Comparison of ENCODE assay signal across 2 cellular contexts in the genomic region with DNA sequence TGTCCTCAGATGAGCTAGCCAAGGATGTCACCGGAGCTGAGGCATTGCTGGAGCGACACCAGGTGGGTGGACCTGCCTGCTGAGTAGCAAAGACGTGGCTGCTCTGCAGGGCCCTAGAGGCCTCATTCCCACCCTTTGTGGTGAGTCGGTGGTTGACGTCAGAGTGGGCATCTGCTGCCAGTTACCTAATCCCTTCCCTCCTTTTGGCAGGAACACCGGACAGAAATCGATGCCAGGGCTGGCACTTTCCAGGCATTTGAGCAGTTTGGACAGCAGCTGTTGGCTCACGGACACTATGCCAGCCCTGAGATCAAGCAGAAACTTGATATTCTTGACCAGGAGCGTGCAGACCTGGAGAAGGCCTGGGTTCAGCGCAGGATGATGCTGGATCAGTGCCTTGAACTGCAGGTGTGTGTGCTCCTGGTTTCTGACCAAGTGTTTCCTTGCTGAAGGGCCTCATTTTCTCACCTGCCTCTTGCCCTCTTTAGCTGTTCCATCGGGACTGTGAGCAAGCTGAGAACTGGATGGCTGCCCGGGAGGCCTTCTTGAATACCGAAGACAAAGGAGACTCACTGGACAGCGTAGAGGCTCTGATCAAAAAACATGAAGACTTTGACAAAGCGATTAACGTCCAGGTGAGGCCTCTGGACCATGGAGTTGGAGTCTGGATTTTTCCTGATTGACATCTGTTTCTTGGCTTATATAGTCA.
TF ChIP-seq lines count a peak whose summit lies in the region.

No MANE protein-coding gene starts in this region.

TF ChIP-seq in HepG2, 621 proteins besides CTCF, POLR2A, EP300 and RAD21 (continued from another document):
- TF ChIP-seq ZNF768 (CRISPR knock-in tag; IDR thresholded peaks at IDR 0.05) (no peak), ZNF296 (CRISPR knock-in tag; conservative IDR thresholded peaks at IDR 0.05) (no peak), ELF1 (CRISPR knock-in tag; IDR thresholded peaks at IDR 0.05) (no peak), ETV6 (CRISPR knock-in tag; conservative IDR thresholded peaks at IDR 0.05) (no peak), HCFC1 (IDR thresholded peaks at IDR 0.05; ENCODE audit: low read depth, low read length) (no peak), ZNF615 (CRISPR knock-in tag; IDR thresholded peaks at IDR 0.05; ENCODE audit: borderline replicate concordance) (no peak), ZSCAN25 (CRISPR knock-in tag; IDR thresholded peaks at IDR 0.05) (no peak), ZNF839 (CRISPR knock-in tag; IDR thresholded peaks at IDR 0.05; ENCODE audit: borderline replicate concordance) (no peak), BCL6 (CRISPR knock-in tag; IDR thresholded peaks at IDR 0.05) (no peak)
- TF ChIP-seq, protein P1, sequence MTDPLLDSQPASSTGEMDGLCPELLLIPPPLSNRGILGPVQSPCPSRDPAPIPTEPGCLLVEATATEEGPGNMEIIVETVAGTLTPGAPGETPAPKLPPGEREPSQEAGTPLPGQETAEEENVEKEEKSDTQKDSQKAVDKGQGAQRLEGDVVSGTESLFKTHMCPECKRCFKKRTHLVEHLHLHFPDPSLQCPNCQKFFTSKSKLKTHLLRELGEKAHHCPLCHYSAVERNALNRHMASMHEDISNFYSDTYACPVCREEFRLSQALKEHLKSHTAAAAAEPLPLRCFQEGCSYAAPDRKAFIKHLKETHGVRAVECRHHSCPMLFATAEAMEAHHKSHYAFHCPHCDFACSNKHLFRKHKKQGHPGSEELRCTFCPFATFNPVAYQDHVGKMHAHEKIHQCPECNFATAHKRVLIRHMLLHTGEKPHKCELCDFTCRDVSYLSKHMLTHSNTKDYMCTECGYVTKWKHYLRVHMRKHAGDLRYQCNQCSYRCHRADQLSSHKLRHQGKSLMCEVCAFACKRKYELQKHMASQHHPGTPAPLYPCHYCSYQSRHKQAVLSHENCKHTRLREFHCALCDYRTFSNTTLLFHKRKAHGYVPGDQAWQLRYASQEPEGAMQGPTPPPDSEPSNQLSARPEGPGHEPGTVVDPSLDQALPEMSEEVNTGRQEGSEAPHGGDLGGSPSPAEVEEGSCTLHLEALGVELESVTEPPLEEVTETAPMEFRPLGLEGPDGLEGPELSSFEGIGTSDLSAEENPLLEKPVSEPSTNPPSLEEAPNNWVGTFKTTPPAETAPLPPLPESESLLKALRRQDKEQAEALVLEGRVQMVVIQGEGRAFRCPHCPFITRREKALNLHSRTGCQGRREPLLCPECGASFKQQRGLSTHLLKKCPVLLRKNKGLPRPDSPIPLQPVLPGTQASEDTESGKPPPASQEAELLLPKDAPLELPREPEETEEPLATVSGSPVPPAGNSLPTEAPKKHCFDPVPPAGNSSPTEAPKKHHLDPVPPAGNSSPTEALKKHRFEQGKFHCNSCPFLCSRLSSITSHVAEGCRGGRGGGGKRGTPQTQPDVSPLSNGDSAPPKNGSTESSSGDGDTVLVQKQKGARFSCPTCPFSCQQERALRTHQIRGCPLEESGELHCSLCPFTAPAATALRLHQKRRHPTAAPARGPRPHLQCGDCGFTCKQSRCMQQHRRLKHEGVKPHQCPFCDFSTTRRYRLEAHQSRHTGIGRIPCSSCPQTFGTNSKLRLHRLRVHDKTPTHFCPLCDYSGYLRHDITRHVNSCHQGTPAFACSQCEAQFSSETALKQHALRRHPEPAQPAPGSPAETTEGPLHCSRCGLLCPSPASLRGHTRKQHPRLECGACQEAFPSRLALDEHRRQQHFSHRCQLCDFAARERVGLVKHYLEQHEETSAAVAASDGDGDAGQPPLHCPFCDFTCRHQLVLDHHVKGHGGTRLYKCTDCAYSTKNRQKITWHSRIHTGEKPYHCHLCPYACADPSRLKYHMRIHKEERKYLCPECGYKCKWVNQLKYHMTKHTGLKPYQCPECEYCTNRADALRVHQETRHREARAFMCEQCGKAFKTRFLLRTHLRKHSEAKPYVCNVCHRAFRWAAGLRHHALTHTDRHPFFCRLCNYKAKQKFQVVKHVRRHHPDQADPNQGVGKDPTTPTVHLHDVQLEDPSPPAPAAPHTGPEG (CRISPR knock-in tag; IDR thresholded peaks at IDR 0.05): no peak
- TF ChIP-seq, protein P2, sequence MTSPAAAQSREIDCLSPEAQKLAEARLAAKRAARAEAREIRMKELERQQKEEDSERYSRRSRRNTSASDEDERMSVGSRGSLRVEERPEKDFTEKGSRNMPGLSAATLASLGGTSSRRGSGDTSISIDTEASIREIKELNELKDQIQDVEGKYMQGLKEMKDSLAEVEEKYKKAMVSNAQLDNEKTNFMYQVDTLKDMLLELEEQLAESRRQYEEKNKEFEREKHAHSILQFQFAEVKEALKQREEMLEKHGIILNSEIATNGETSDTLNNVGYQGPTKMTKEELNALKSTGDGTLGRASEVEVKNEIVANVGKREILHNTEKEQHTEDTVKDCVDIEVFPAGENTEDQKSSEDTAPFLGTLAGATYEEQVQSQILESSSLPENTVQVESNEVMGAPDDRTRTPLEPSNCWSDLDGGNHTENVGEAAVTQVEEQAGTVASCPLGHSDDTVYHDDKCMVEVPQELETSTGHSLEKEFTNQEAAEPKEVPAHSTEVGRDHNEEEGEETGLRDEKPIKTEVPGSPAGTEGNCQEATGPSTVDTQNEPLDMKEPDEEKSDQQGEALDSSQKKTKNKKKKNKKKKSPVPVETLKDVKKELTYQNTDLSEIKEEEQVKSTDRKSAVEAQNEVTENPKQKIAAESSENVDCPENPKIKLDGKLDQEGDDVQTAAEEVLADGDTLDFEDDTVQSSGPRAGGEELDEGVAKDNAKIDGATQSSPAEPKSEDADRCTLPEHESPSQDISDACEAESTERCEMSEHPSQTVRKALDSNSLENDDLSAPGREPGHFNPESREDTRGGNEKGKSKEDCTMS (CRISPR knock-in tag; conservative IDR thresholded peaks at IDR 0.05): no peak
TF ChIP-seq in HepG2: peak in this region for 0.

TF ChIP-seq in GM23338, 12 proteins besides CTCF, POLR2A, EP300 and RAD21 (continued from another document):
- TF ChIP-seq, protein P3, sequence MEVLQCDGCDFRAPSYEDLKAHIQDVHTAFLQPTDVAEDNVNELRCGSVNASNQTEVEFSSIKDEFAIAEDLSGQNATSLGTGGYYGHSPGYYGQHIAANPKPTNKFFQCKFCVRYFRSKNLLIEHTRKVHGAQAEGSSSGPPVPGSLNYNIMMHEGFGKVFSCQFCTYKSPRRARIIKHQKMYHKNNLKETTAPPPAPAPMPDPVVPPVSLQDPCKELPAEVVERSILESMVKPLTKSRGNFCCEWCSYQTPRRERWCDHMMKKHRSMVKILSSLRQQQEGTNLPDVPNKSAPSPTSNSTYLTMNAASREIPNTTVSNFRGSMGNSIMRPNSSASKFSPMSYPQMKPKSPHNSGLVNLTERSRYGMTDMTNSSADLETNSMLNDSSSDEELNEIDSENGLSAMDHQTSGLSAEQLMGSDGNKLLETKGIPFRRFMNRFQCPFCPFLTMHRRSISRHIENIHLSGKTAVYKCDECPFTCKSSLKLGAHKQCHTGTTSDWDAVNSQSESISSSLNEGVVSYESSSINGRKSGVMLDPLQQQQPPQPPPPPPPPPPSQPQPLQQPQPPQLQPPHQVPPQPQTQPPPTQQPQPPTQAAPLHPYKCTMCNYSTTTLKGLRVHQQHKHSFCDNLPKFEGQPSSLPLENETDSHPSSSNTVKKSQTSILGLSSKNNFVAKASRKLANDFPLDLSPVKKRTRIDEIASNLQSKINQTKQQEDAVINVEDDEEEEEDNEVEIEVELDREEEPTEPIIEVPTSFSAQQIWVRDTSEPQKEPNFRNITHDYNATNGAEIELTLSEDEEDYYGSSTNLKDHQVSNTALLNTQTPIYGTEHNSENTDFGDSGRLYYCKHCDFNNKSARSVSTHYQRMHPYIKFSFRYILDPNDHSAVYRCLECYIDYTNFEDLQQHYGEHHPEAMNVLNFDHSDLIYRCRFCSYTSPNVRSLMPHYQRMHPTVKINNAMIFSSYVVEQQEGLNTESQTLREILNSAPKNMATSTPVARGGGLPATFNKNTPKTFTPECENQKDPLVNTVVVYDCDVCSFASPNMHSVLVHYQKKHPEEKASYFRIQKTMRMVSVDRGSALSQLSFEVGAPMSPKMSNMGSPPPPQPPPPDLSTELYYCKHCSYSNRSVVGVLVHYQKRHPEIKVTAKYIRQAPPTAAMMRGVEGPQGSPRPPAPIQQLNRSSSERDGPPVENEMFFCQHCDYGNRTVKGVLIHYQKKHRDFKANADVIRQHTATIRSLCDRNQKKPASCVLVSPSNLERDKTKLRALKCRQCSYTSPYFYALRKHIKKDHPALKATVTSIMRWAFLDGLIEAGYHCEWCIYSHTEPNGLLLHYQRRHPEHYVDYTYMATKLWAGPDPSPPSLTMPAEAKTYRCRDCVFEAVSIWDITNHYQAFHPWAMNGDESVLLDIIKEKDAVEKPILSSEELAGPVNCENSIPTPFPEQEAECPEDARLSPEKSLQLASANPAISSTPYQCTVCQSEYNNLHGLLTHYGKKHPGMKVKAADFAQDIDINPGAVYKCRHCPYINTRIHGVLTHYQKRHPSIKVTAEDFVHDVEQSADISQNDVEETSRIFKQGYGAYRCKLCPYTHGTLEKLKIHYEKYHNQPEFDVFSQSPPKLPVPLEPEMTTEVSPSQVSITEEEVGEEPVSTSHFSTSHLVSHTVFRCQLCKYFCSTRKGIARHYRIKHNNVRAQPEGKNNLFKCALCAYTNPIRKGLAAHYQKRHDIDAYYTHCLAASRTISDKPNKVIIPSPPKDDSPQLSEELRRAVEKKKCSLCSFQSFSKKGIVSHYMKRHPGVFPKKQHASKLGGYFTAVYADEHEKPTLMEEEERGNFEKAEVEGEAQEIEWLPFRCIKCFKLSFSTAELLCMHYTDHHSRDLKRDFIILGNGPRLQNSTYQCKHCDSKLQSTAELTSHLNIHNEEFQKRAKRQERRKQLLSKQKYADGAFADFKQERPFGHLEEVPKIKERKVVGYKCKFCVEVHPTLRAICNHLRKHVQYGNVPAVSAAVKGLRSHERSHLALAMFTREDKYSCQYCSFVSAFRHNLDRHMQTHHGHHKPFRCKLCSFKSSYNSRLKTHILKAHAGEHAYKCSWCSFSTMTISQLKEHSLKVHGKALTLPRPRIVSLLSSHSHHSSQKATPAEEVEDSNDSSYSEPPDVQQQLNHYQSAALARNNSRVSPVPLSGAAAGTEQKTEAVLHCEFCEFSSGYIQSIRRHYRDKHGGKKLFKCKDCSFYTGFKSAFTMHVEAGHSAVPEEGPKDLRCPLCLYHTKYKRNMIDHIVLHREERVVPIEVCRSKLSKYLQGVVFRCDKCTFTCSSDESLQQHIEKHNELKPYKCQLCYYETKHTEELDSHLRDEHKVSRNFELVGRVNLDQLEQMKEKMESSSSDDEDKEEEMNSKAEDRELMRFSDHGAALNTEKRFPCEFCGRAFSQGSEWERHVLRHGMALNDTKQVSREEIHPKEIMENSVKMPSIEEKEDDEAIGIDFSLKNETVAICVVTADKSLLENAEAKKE (CRISPR knock-in tag; IDR thresholded peaks at IDR 0.05): no peak
- TF ChIP-seq JUNB (IDR thresholded peaks at IDR 0.05; ENCODE audit: unreplicated experiment) (no peak), ZNF114 (CRISPR knock-in tag; IDR thresholded peaks at IDR 0.05) (no peak), EZH2 (IDR thresholded peaks at IDR 0.05; ENCODE audit: low read depth, unreplicated experiment) (no peak), STAT1 (IDR thresholded peaks at IDR 0.05; ENCODE audit: unreplicated experiment) (no peak), CREB1 (CRISPR knock-in tag; IDR thresholded peaks at IDR 0.05; ENCODE audit: low read depth) (no peak)
- TF ChIP-seq, protein P4, sequence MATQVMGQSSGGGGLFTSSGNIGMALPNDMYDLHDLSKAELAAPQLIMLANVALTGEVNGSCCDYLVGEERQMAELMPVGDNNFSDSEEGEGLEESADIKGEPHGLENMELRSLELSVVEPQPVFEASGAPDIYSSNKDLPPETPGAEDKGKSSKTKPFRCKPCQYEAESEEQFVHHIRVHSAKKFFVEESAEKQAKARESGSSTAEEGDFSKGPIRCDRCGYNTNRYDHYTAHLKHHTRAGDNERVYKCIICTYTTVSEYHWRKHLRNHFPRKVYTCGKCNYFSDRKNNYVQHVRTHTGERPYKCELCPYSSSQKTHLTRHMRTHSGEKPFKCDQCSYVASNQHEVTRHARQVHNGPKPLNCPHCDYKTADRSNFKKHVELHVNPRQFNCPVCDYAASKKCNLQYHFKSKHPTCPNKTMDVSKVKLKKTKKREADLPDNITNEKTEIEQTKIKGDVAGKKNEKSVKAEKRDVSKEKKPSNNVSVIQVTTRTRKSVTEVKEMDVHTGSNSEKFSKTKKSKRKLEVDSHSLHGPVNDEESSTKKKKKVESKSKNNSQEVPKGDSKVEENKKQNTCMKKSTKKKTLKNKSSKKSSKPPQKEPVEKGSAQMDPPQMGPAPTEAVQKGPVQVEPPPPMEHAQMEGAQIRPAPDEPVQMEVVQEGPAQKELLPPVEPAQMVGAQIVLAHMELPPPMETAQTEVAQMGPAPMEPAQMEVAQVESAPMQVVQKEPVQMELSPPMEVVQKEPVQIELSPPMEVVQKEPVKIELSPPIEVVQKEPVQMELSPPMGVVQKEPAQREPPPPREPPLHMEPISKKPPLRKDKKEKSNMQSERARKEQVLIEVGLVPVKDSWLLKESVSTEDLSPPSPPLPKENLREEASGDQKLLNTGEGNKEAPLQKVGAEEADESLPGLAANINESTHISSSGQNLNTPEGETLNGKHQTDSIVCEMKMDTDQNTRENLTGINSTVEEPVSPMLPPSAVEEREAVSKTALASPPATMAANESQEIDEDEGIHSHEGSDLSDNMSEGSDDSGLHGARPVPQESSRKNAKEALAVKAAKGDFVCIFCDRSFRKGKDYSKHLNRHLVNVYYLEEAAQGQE (IDR thresholded peaks at IDR 0.05; ENCODE audit: unreplicated experiment): no peak
